ENCODE assay signal across 10 cellular contexts in the genomic region with DNA sequence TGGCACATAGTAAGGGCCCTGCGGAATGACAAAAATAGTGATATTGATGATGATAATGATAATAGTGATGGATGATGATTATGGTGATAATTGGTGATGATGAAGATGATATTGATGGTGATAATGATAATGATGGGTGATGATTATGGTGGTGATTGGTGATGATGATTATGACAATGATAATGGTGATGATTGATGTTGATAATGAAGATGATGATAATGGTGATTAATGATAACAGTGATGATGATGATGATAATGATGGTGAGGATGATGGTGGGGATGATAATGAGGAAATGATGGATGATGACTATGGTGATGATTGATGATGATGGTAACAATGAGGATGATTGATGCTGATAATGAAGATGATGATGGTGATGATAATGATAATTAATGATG. TPM values are rescaled to one million over a fixed set of nuclear protein-coding genes. Genes with fewer than 3 reads are reported as not detected.
"Had no signal": no experiment of that assay in that cellular context is flagged by ENCODE, and none has a peak within 500 bp of the region (broad histone marks: within the 10 kb centered on the region; RNA-seq: fewer than 3 reads in every experiment).

No MANE protein-coding gene starts in this region.

- H2AFZ ChIP-seq: GM23248 had no signal

- H3K36me3 ChIP-seq: HAP-1 had no signal

- H3K4me3 ChIP-seq: GM23248, HAP-1 had no signal

- H3K27ac ChIP-seq: GM23248, HL-60 had no signal

- H3K4me1 ChIP-seq: HAP-1 had no signal

- DNase-seq: GM23248, GOT3, H7, HFFc6, KG1 had no signal

- H3K9me3 ChIP-seq: HAP-1 had no signal

- H3K9ac ChIP-seq: GM23248 had no signal

RNA-seq across cellular contexts. Expression of a gene that starts 48.9 kb away (rescaled TPM):
- total RNA-seq: GM23248, H4, H7, HFFc6, HT1080 had no signal
- polyA plus RNA-seq: GM23248, IgD-negative memory B cell had no signal
